ENCODE assay signal across 9 cellular contexts in the genomic region with DNA sequence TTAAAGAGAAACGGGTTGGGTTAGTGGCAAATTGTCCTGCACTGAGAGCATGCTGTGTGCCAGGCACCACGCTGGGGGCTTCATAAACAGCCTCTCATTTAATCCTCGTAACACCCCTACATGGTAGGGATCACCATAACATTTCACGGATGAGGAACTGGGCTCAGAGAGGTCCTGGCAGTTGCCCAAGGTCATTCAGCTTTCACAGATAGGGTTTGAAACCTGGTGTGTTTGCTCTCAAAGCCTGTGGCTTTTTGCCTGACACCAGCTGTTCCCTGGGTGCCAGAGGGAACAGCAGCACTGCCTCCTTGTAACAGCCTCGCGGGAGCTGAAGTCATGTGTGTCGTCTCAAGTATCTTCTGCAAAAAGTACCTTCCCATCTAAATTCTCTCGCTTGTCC.
DNase-seq lines count a peak whose midpoint lies in the region; ATAC-seq and TF ChIP-seq lines count a peak whose summit lies in the region.
"Had no signal": no experiment of that assay in that cellular context is flagged by ENCODE, and none has a peak within 500 bp of the region (broad histone marks: within the 10 kb centered on the region; RNA-seq: fewer than 3 reads in every experiment).

No MANE protein-coding gene starts in this region.

- H3K27me3 ChIP-seq in transverse colon, result peaks cover 3% of the 10 kb centered on the region

- H3K4me3 ChIP-seq in transverse colon, result no peak overlapping the region

- ATAC-seq in HG03432 (IDR thresholded peaks at IDR 0.05; ENCODE audit: unreplicated experiment), result no peak

- WGBS in transverse colon (ENCODE audit: low coverage in 1 of 2), 2 donors, result 17 to 31% methylated on average over 4 to 8 of the region's 8 CpGs

- intact Hi-C loops in transverse colon (cut with DNase I; ENCODE audit: low total_unique reads), result no loop called here
- intact Hi-C loops in head of caudate nucleus (cut with DNase I), result no loop called here

- H3K4me1 ChIP-seq in transverse colon, result peaks cover 0 to 7% (median 2%) of the 10 kb centered on the region in 4 donors

- TF ChIP-seq EP300 in transverse colon (IDR thresholded peaks at IDR 0.05; ENCODE audit: low read depth), result no peak

- no peaks in the 10 kb centered on the region for H3K9me3 ChIP-seq in transverse colon

- in situ Hi-C loops in transverse colon (cut with MboI; ENCODE audit: low pct_ligation_motif_present in 1 of 4, low pct_unique_long_range_greater_than_20kb in 1 of 4, low sequenced_read_pairs in 3 of 4), result no loop called here

- no peak overlapping the region for H3K27ac ChIP-seq in transverse colon

- no peak for TF ChIP-seq POLR2A in transverse colon (IDR thresholded peaks at IDR 0.05)

- TF ChIP-seq CTCF in transverse colon (IDR thresholded peaks at IDR 0.05), result no peak

- H3K36me3 ChIP-seq in transverse colon, result no peaks in the 10 kb centered on the region

- peak in 2 of 3 experiments; percentile 18 to 21 for DNase-seq in NCI-H1417 (lab: John Stamatoyannopoulos, UW)
- DNase-seq in NCI-H1417 treated with DMSO at 0.1 percent for 48 hours (lab: John Stamatoyannopoulos, UW), result no peak
- peak; percentile 46 for DNase-seq in NCI-H748 treated with DMSO at 0.1 percent for 48 hours (lab: John Stamatoyannopoulos, UW)
- DNase-seq in kidney tubule cell (ENCODE audit: low spot score), result peak; percentile 39
- peak; percentile 17 for DNase-seq in transverse colon
- DNase-seq in head of caudate nucleus, result no peak
- DNase-seq in stimulated activated CD4-positive, alpha-beta T cell treated with anti-CD3 and anti-CD28 coated beads, Interleukin-2, amount 100 ng/mL, for 48 hours, result no peak
- DNase-seq: 8988T had no signal

Comparison
In these comparisons a context has a peak if more than half of its experiments do, and no peak if none do; other contexts are left out.
1. DNase-seq: peak in NCI-H1417 (2 of 3), NCI-H748 treated with DMSO at 0.1 percent for 48 hours (single experiment), kidney tubule cell (single experiment) and transverse colon (single experiment); none in NCI-H1417 treated with DMSO at 0.1 percent for 48 hours (single experiment), head of caudate nucleus (0 of 42) and stimulated activated CD4-positive, alpha-beta T cell treated with anti-CD3 and anti-CD28 coated beads, Interleukin-2, amount 100 ng/mL, for 48 hours (0 of 2).